ENCODE assay signal across 1 cellular context in genomic region chr9:94919376-94920098, GRCh38.
TF ChIP-seq lines count a peak whose summit lies in the region.

No MANE protein-coding gene starts in this region.

TF ChIP-seq in A549, 52 proteins besides CTCF, POLR2A, EP300 and RAD21 (continued from another document):
- no peak for TF ChIP-seq HES2 (IDR thresholded peaks at IDR 0.05)
- TF ChIP-seq HOXB5 (CRISPR knock-in tag; IDR thresholded peaks at IDR 0.05): peak; percentile 79
- TF ChIP-seq, protein P1, sequence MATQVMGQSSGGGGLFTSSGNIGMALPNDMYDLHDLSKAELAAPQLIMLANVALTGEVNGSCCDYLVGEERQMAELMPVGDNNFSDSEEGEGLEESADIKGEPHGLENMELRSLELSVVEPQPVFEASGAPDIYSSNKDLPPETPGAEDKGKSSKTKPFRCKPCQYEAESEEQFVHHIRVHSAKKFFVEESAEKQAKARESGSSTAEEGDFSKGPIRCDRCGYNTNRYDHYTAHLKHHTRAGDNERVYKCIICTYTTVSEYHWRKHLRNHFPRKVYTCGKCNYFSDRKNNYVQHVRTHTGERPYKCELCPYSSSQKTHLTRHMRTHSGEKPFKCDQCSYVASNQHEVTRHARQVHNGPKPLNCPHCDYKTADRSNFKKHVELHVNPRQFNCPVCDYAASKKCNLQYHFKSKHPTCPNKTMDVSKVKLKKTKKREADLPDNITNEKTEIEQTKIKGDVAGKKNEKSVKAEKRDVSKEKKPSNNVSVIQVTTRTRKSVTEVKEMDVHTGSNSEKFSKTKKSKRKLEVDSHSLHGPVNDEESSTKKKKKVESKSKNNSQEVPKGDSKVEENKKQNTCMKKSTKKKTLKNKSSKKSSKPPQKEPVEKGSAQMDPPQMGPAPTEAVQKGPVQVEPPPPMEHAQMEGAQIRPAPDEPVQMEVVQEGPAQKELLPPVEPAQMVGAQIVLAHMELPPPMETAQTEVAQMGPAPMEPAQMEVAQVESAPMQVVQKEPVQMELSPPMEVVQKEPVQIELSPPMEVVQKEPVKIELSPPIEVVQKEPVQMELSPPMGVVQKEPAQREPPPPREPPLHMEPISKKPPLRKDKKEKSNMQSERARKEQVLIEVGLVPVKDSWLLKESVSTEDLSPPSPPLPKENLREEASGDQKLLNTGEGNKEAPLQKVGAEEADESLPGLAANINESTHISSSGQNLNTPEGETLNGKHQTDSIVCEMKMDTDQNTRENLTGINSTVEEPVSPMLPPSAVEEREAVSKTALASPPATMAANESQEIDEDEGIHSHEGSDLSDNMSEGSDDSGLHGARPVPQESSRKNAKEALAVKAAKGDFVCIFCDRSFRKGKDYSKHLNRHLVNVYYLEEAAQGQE (IDR thresholded peaks at IDR 0.05): no peak
- TF ChIP-seq, protein P2, sequence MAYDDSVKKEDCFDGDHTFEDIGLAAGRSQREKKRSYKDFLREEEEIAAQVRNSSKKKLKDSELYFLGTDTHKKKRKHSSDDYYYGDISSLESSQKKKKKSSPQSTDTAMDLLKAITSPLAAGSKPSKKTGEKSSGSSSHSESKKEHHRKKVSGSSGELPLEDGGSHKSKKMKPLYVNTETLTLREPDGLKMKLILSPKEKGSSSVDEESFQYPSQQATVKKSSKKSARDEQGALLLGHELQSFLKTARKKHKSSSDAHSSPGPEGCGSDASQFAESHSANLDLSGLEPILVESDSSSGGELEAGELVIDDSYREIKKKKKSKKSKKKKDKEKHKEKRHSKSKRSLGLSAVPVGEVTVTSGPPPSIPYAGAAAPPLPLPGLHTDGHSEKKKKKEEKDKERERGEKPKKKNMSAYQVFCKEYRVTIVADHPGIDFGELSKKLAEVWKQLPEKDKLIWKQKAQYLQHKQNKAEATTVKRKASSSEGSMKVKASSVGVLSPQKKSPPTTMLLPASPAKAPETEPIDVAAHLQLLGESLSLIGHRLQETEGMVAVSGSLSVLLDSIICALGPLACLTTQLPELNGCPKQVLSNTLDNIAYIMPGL (CRISPR knock-in tag; IDR thresholded peaks at IDR 0.05; ENCODE audit: borderline replicate concordance): no peak
- TF ChIP-seq HDAC2 (IDR thresholded peaks at IDR 0.05): no peak
- no peak for TF ChIP-seq MAFK (IDR thresholded peaks at IDR 0.05; ENCODE audit: partially characterized antibody)
- no peak for TF ChIP-seq RFX5 (IDR thresholded peaks at IDR 0.05)
- TF ChIP-seq FOSB (CRISPR knock-in tag; IDR thresholded peaks at IDR 0.05): peak; percentile 65
- TF ChIP-seq EHMT2 (IDR thresholded peaks at IDR 0.05; ENCODE audit: low read depth): no peak
- peak; percentile 50; the same call in 1 of the 2 replicates for TF ChIP-seq FOXS1 (CRISPR knock-in tag; IDR thresholded peaks at IDR 0.05)
- no peak for TF ChIP-seq BHLHE40 (IDR thresholded peaks at IDR 0.05; ENCODE audit: low read depth, low read length)
- TF ChIP-seq MAZ (IDR thresholded peaks at IDR 0.05; ENCODE audit: borderline replicate concordance, low read depth, low read length): no peak
- TF ChIP-seq NR3C1 (IDR thresholded peaks at IDR 0.05): no peak
- peak; percentile 82 for TF ChIP-seq HOXB13 (CRISPR knock-in tag; IDR thresholded peaks at IDR 0.05; ENCODE audit: low read depth)
- no peak for TF ChIP-seq ELK1 (IDR thresholded peaks at IDR 0.05; ENCODE audit: low read depth, low read length)
- TF ChIP-seq HEYL (CRISPR knock-in tag; IDR thresholded peaks at IDR 0.05): no peak; the same call in 1 of the 2 replicates
- peak; percentile 76 for TF ChIP-seq JUNB (IDR thresholded peaks at IDR 0.05)
- no peak for TF ChIP-seq NFE2L2 (conservative IDR thresholded peaks at IDR 0.05; ENCODE audit: low read length)
- TF ChIP-seq, protein P3, sequence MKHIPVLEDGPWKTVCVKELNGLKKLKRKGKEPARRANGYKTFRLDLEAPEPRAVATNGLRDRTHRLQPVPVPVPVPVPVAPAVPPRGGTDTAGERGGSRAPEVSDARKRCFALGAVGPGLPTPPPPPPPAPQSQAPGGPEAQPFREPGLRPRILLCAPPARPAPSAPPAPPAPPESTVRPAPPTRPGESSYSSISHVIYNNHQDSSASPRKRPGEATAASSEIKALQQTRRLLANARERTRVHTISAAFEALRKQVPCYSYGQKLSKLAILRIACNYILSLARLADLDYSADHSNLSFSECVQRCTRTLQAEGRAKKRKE (CRISPR knock-in tag; IDR thresholded peaks at IDR 0.05; ENCODE audit: low read depth): peak; percentile 93
- no peak; the same call in 2 of the 3 replicates for TF ChIP-seq SMC3 (IDR thresholded peaks at IDR 0.05)
